Comparison of ENCODE assay signal across 10 cellular contexts in genomic region chr3:107543666-107544065, GRCh38. TPM values are rescaled to one million over a fixed set of nuclear protein-coding genes. Genes with fewer than 3 reads are reported as not detected.
DNase-seq lines count a peak whose midpoint lies in the region; TF ChIP-seq lines count a peak whose summit lies in the region.
"Had no signal": no experiment of that assay in that cellular context is flagged by ENCODE, and none has a peak within 500 bp of the region (broad histone marks: within the 10 kb centered on the region; RNA-seq: fewer than 3 reads in every experiment).

No MANE protein-coding gene starts in this region.

- no peak overlapping the region for H3K27ac Mint-ChIP-seq in Calu3 (ENCODE audit: unreplicated experiment)
- H3K27ac Mint-ChIP-seq: naive B cell, WTC11 had no signal

- DNase-seq in NCI-H1694 treated with DMSO at 0.1 percent for 48 hours (lab: John Stamatoyannopoulos, UW) (peak; percentile 28), NCI-H1694 (lab: John Stamatoyannopoulos, UW) (no peak), NCI-H146 (lab: John Stamatoyannopoulos, UW) (peak; percentile 36), dermis microvascular lymphatic vessel endothelial cell (ENCODE audit: low read depth in 2 of 2) (peak; percentile 45 to 59), NCI-H345 (lab: John Stamatoyannopoulos, UW) (no peak), Calu3 (no peak)
- no peak for DNase-seq in activated naive CD4-positive, alpha-beta T cell treated with anti-CD3 and anti-CD28 coated beads, Interleukin-2, amount 50 U/mL, for 16 hours
- DNase-seq: naive B cell had no signal

- BruUV-seq in Calu3 (replicated peaks; lab: Mats Ljungman, UMichigan): no TSS peak

- CTCF ChIA-PET in Calu3 (lab: Charles Lee): no interaction called here

- no peaks in the 10 kb centered on the region for H3K4me1 ChIP-seq in parathyroid adenoma

- no peaks in the 10 kb centered on the region for H3K9me3 ChIP-seq in parathyroid adenoma (ENCODE audit: control insufficient read depth, low read length)

- no peak overlapping the region for H3K9ac ChIP-seq in parathyroid adenoma

- H3K4me1 Mint-ChIP-seq in Calu3 (ENCODE audit: low read depth, unreplicated experiment): no peaks in the 10 kb centered on the region

- no peak overlapping the region for H3K4me3 Mint-ChIP-seq in Calu3 (ENCODE audit: low read depth, unreplicated experiment)
- H3K4me3 Mint-ChIP-seq: naive B cell, WTC11 had no signal

- intact Hi-C loops in Calu3 (cut with micrococcal nuclease; ENCODE audit: unreplicated experiment): no loop called here

- H3K4me2 ChIP-seq in parathyroid adenoma (ENCODE audit: low read length): no peak overlapping the region

- H3K4me3 ChIP-seq in parathyroid adenoma (ENCODE audit: low read depth, low read length): no peak overlapping the region

- no peaks in the 10 kb centered on the region for H3K27me3 Mint-ChIP-seq in Calu3 (ENCODE audit: unreplicated experiment)
- H3K27me3 Mint-ChIP-seq: naive B cell had no signal

- no peak overlapping the region for H2AFZ ChIP-seq in parathyroid adenoma

- H3K9me3 Mint-ChIP-seq in Calu3 (ENCODE audit: low read depth, unreplicated experiment): no peaks in the 10 kb centered on the region

- H3K79me2 ChIP-seq in parathyroid adenoma: peaks cover 34% of the 10 kb centered on the region

- no peaks in the 10 kb centered on the region for H3K36me3 Mint-ChIP-seq in Calu3 (ENCODE audit: insufficient read depth, unreplicated experiment)

- TF ChIP-seq CTCF in parathyroid adenoma (IDR thresholded peaks at IDR 0.05) (peak; percentile 42), Calu3 (IDR thresholded peaks at IDR 0.05; ENCODE audit: unreplicated experiment) (no peak)

- no peaks in the 10 kb centered on the region for H3K27me3 ChIP-seq in parathyroid adenoma (ENCODE audit: control insufficient read depth, insufficient read depth, low read length)

- H3K27ac ChIP-seq in parathyroid adenoma: no peak overlapping the region

- H3K36me3 ChIP-seq in parathyroid adenoma (ENCODE audit: control insufficient read depth, insufficient read depth, low read length): no peaks in the 10 kb centered on the region

RNA-seq across cellular contexts. Expression of gene BBX, which starts 20.9 kb away (rescaled TPM):
- 30.3 and 38.1 TPM in 2 replicates for total RNA-seq in dermis microvascular lymphatic vessel endothelial cell
- 66.9 and 72.2 TPM in 2 replicates for total RNA-seq in Calu3 (2022)

Comparison
In these comparisons a context has a peak if more than half of its experiments do, and no peak if none do; other contexts are left out.
1. DNase-seq: peak in NCI-H1694 treated with DMSO at 0.1 percent for 48 hours (single experiment), NCI-H146 (single experiment) and dermis microvascular lymphatic vessel endothelial cell (2 of 2); none in NCI-H1694 (single experiment), NCI-H345 (single experiment), activated naive CD4-positive, alpha-beta T cell treated with anti-CD3 and anti-CD28 coated beads, Interleukin-2, amount 50 U/mL, for 16 hours (single experiment) and Calu3 (single experiment).